ENCODE assay signal across 8 cellular contexts in the genomic region with DNA sequence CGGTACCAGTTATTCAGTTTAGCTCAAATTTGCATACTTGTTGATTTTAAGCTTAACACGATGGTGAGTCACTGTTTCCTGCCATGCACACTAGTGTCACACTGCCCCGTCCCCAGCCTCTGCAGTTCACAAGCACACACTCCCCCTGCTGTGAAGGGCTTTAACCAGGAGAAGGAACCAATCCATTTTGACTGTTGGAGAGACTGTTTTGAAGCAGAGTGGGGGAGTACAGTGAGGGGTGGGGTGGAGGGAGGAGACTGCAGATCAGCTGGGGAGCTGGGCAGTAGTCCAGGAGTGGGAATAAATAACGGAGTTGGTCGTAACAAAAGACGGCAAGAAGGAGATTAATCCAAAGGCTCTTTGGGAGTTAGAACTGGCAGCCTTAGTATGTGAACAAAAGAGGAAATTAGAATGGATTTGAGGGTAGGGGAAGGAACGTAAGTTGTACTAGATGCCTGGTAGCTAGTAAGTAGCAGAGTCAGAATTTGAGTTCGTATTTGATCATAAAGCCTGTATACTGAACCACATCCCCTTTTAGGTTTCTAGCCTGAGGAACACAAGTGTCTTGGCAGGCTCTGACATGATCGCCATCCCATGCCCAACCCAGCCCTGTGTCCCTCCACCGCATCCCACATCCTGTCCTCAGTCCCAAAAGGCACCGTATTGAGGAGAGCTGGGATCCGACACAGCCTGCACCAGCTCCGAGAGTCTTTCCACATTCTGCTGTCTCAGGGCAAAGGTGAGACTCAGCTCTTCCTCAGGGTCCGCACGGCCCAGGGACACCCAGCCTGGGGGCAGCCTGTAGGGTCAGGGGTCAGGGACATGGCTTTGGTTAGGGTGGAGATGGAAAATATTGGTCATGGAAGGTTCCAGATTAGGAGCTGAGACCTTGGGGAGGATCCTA. TPM values are rescaled to one million over a fixed set of nuclear protein-coding genes. Genes with fewer than 3 reads are reported as not detected.
DNase-seq lines count a peak whose midpoint lies in the region; ATAC-seq lines count a peak whose summit lies in the region.

No MANE protein-coding gene starts in this region.

- H3K27me3 ChIP-seq in SJSA1 (replicated peaks) = no peaks in the 10 kb centered on the region
- no peaks in the 10 kb centered on the region for H3K27me3 ChIP-seq in right cardiac atrium (ENCODE audit: control insufficient read depth, insufficient read depth)

- peaks cover 4% of the 10 kb centered on the region for H3K36me3 ChIP-seq in SJSA1

- 3 to 26% (median 4%) methylated on average over 15 of the region's 15 CpGs for WGBS in adipose tissue, 3 donors
- 8% methylated on average over 15 of the region's 15 CpGs for WGBS in right cardiac atrium

- intact Hi-C loops in right cardiac atrium (cut with DNase I) = no loop called here
- intact Hi-C loops in sciatic nerve (cut with DNase I) = loop anchor here (5.0 kb wide), 1 partner anchor 64 kb away; a partner anchor contains a TSS

- peak; percentile 83 to 89 for DNase-seq in AML-193 (lab: John Stamatoyannopoulos, UW)
- DNase-seq in HCEC 1CT = peak; percentile 93
- DNase-seq in SJSA1 (ENCODE audit: low read depth in 1 of 2, low spot score in 2 of 2) = peak; percentile 52 to 74
- DNase-seq in right cardiac atrium = peak in 1 of 3 donors; percentile 69
- no peak for DNase-seq in sciatic nerve (ENCODE audit: low spot score)
- DNase-seq in HPDE6-E6E7 (ENCODE audit: extremely low spot score) = no peak

- peaks cover 19% of the 10 kb centered on the region for H3K4me1 ChIP-seq in SJSA1 (replicated peaks)
- peaks cover 2% of the 10 kb centered on the region for H3K4me1 ChIP-seq in right cardiac atrium (ENCODE audit: control insufficient read depth, insufficient read depth, low read length)

- H3K4me3 ChIP-seq in SJSA1 (peak overlapping the region; percentile 49), right cardiac atrium (ENCODE audit: low read length) (peak overlapping the region; percentile 79)

- no peaks in the 10 kb centered on the region for H3K9me3 ChIP-seq in SJSA1 (replicated peaks)
- H3K9me3 ChIP-seq in right cardiac atrium (ENCODE audit: control insufficient read depth, low read length) = no peaks in the 10 kb centered on the region

- H3K27ac ChIP-seq in SJSA1 = no peak overlapping the region
- peak overlapping the region; percentile 21 for H3K27ac ChIP-seq in adipose tissue (ENCODE audit: low read depth, low read length)
- peak overlapping the region; percentile 84 for H3K27ac ChIP-seq in right cardiac atrium (ENCODE audit: low read length)

- ATAC-seq in right cardiac atrium (peak; percentile 15 to 27), sciatic nerve (peak; percentile 31), HG03097 (IDR thresholded peaks at IDR 0.05; ENCODE audit: low FRiP score, unreplicated experiment) (no peak)

RNA-seq across cellular contexts. Expression of a gene that starts 0.9 kb away (rescaled TPM):
- total RNA-seq in SJSA1 (2014; rRNA removed; shearing (Covaris generic)) = 5.9 and 6.8 TPM in 2 replicates
- 10 to 100 TPM; 18.7 to 49.0 (median 39.9) TPM for polyA plus RNA-seq in adipose tissue
- total RNA-seq in right cardiac atrium = 10 to 100 TPM; 56.7 to 98.3 (median 78.2) TPM
- polyA plus RNA-seq in right cardiac atrium = 52.6 TPM
- total RNA-seq in sciatic nerve = 100 TPM

RNA-seq across cellular contexts. Expression of a gene that starts 6.4 kb away (rescaled TPM):
- total RNA-seq in SJSA1 (2014; rRNA removed; shearing (Covaris generic)) = 25.2 and 35.2 TPM in 2 replicates
- polyA plus RNA-seq in adipose tissue = 100 to 1,000 TPM in 2 of 3 donors, 10 to 100 TPM in 1; 75.3 to 111 (median 106) TPM
- 100 to 1,000 TPM in 2 of 4 donors, 10 to 100 TPM in 2; 96.9 to 115 (median 99.1) TPM for total RNA-seq in right cardiac atrium
- 100 TPM for polyA plus RNA-seq in right cardiac atrium
- 79.4 TPM for total RNA-seq in sciatic nerve

RNA-seq across cellular contexts. Expression of a gene that starts 14.8 kb away (rescaled TPM):
- total RNA-seq in SJSA1 (2014; rRNA removed; shearing (Covaris generic)) = 160 and 180 TPM in 2 replicates
- polyA plus RNA-seq in adipose tissue (100 to 1,000 TPM; 105 to 149 (median 120) TPM), right cardiac atrium (180 TPM)
- total RNA-seq in right cardiac atrium (100 to 1,000 TPM; 176 to 196 (median 192) TPM), sciatic nerve (208 TPM)

RNA-seq across cellular contexts. Expression of a gene that starts 15.0 kb away (rescaled TPM):
- total RNA-seq in SJSA1 (2014; rRNA removed; shearing (Covaris generic)) = 10.2 and 12.0 TPM in 2 replicates
- polyA plus RNA-seq in adipose tissue = 10 to 100 TPM in 2 of 3 donors, 1 to 10 TPM in 1; 8.6 to 16.0 (median 16.0) TPM
- total RNA-seq in right cardiac atrium = 10 to 100 TPM; 15.8 to 21.7 (median 18.7) TPM
- polyA plus RNA-seq in right cardiac atrium = 18.2 TPM
- 20.9 TPM for total RNA-seq in sciatic nerve

RNA-seq across cellular contexts. Expression of a gene that starts 37.2 kb away (rescaled TPM):
- 7.8 and 12.0 TPM in 2 replicates for total RNA-seq in SJSA1 (2014; rRNA removed; shearing (Covaris generic))
- 1 to 10 TPM; 3.0 to 9.3 (median 8.2) TPM for polyA plus RNA-seq in adipose tissue
- 10 to 100 TPM; 12.4 to 19.2 (median 14.9) TPM for total RNA-seq in right cardiac atrium
- 6.4 TPM for polyA plus RNA-seq in right cardiac atrium
- total RNA-seq in sciatic nerve = 22.7 TPM

Comparison
In these comparisons a context has a peak if more than half of its experiments do, and no peak if none do; other contexts are left out.
1. DNase-seq: peak in AML-193 (2 of 2), HCEC 1CT (single experiment) and SJSA1 (2 of 2); none in sciatic nerve (single experiment) and HPDE6-E6E7 (single experiment).